18 cellular contexts compared by ENCODE assay signal in the genomic region with DNA sequence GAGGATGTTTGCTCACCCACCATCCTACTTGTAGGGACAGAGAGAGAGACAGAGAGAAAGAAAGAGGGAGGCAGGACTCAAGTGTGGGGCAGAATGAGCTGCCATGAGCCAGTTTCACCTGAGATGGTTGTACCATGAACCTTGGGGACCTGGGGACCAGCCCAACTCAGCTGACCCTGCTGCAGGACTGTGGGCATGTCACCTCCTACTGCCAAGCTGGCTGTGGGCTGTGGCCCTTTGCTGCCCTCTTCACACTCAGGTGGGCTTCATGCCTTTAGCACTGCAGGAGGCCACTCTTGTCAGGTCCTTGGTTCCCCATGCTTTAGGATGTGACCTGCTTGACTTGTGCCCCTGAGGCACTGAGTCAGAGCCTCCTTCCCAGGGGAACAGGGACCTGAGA.
DNase-seq lines count a peak whose midpoint lies in the region; ATAC-seq and TF ChIP-seq lines count a peak whose summit lies in the region.
"Had no signal": no experiment of that assay in that cellular context is flagged by ENCODE, and none has a peak within 500 bp of the region (broad histone marks: within the 10 kb centered on the region; RNA-seq: fewer than 3 reads in every experiment).

No MANE protein-coding gene starts in this region.

- H3K9me3 ChIP-seq in A673 (ENCODE audit: low read depth, low read length, poor library complexity, severe bottlenecking) = no peaks in the 10 kb centered on the region

- no peak for ATAC-seq in activated naive CD8-positive, alpha-beta T cell treated with anti-CD3 and anti-CD28 coated beads, Interleukin-2, amount 10 ng/mL, durations not matched to agents 7 days and 5 days (ENCODE audit: low read depth)
- ATAC-seq in stimulated activated memory B cell treated with anti-CD40 and anti-IgM and Interleukin-4, amounts not matched to agents 10 μg/mL and 1 μg/mL and 100 μg/mL, for 72 hours = peak; percentile 21
- ATAC-seq: CD8-positive, alpha-beta T cell; HCT116; HepG2 had no signal

- H3K4me1 Mint-ChIP-seq in activated naive CD8-positive, alpha-beta T cell treated with anti-CD3 and anti-CD28 coated beads, Interleukin-2, amount 10 ng/mL, durations not matched to agents 7 days and 5 days = no peaks in the 10 kb centered on the region
- no peaks in the 10 kb centered on the region for H3K4me1 Mint-ChIP-seq in activated naive CD8-positive, alpha-beta T cell treated with anti-CD3 and anti-CD28 coated beads for 36 hours
- H3K4me1 Mint-ChIP-seq in CD14-positive monocyte = no peaks in the 10 kb centered on the region
- no peaks in the 10 kb centered on the region for H3K4me1 Mint-ChIP-seq in stimulated activated memory B cell treated with anti-CD40 and anti-IgM and Interleukin-4, amounts not matched to agents 10 μg/mL and 1 μg/mL and 100 μg/mL, for 72 hours

- no peaks in the 10 kb centered on the region for H3K36me3 ChIP-seq in A673 (ENCODE audit: insufficient read depth, low read length, poor library complexity, severe bottlenecking)

- CTCF ChIA-PET in A673 (lab: Charles Lee) = no interaction called here

- POLR2A ChIA-PET in activated naive CD8-positive, alpha-beta T cell treated with anti-CD3 and anti-CD28 coated beads, Interleukin-2, amount 10 ng/mL, durations not matched to agents 7 days and 5 days (lab: Charles Lee) = no interaction called here
- POLR2A ChIA-PET in A673 (lab: Charles Lee; ENCODE audit: low non-redundant PET) = no interaction called here

- H3K36me3 Mint-ChIP-seq in activated naive CD8-positive, alpha-beta T cell treated with anti-CD3 and anti-CD28 coated beads, Interleukin-2, amount 10 ng/mL, durations not matched to agents 7 days and 5 days = no peaks in the 10 kb centered on the region
- no peaks in the 10 kb centered on the region for H3K36me3 Mint-ChIP-seq in activated naive CD8-positive, alpha-beta T cell treated with anti-CD3 and anti-CD28 coated beads for 36 hours
- H3K36me3 Mint-ChIP-seq in CD14-positive monocyte = no peaks in the 10 kb centered on the region
- no peaks in the 10 kb centered on the region for H3K36me3 Mint-ChIP-seq in stimulated activated memory B cell treated with anti-CD40 and anti-IgM and Interleukin-4, amounts not matched to agents 10 μg/mL and 1 μg/mL and 100 μg/mL, for 72 hours
- H3K36me3 Mint-ChIP-seq: CD8-positive, alpha-beta T cell had no signal

- H3K27me3 ChIP-seq in A673 (replicated peaks; ENCODE audit: insufficient read depth, low read depth, low read length, poor library complexity) = no peaks in the 10 kb centered on the region

- intact Hi-C loops in CD14-positive monocyte (cut with micrococcal nuclease) = no loop called here
- intact Hi-C loops in A673 (cut with micrococcal nuclease; ENCODE audit: unreplicated experiment) = no loop called here

- TF ChIP-seq CTCF in CD14-positive monocyte (IDR thresholded peaks at IDR 0.05) = no peak
- no peak for TF ChIP-seq CTCF in A673 (conservative IDR thresholded peaks at IDR 0.05; ENCODE audit: low read depth, low read length)

- no peak overlapping the region for H3K27ac Mint-ChIP-seq in activated naive CD8-positive, alpha-beta T cell treated with anti-CD3 and anti-CD28 coated beads, Interleukin-2, amount 10 ng/mL, durations not matched to agents 7 days and 5 days
- H3K27ac Mint-ChIP-seq in activated naive CD8-positive, alpha-beta T cell treated with anti-CD3 and anti-CD28 coated beads for 36 hours = no peak overlapping the region
- peak overlapping the region in 1 of 7 donors; percentile 54 for H3K27ac Mint-ChIP-seq in CD14-positive monocyte
- H3K27ac Mint-ChIP-seq in stimulated activated memory B cell treated with anti-CD40 and anti-IgM and Interleukin-4, amounts not matched to agents 10 μg/mL and 1 μg/mL and 100 μg/mL, for 72 hours = no peak overlapping the region
- H3K27ac Mint-ChIP-seq: CD8-positive, alpha-beta T cell; HFFc6 had no signal

- H3K4me3 ChIP-seq in A673 (ENCODE audit: low read depth, low read length, poor library complexity, severe bottlenecking) = no peak overlapping the region

- DNase-seq in activated naive CD8-positive, alpha-beta T cell treated with anti-CD3 and anti-CD28 coated beads, Interleukin-2, amount 10 ng/mL, durations not matched to agents 7 days and 5 days = peak; percentile 10
- DNase-seq in activated naive CD8-positive, alpha-beta T cell treated with anti-CD3 and anti-CD28 coated beads for 36 hours = no peak
- DNase-seq in CD14-positive monocyte (ENCODE audit: low spot score) (peak; percentile 17), mesenteric fat pad (ENCODE audit: low spot score) (peak; percentile 57), A673 (ENCODE audit: low spot score) (no peak), 8988T (no peak)
- DNase-seq in effector CD8-positive, alpha-beta T cell (lab: John Stamatoyannopoulos, UW) = no peak
- DNase-seq: ACHN; Calu3; CD8-positive, alpha-beta T cell; DMS79 treated with DMSO at 0.1 percent for 48 hours; GF-D8; GOT3; H7; HFFc6 had no signal

- no TSS peak for BruUV-seq in A673 (replicated peaks; lab: Mats Ljungman, UMichigan)

- H3K27ac ChIP-seq in A673 (ENCODE audit: low read depth, low read length, poor library complexity, severe bottlenecking) = no peak overlapping the region

- no peaks in the 10 kb centered on the region for H3K4me1 ChIP-seq in A673 (ENCODE audit: insufficient read depth, low read length, poor library complexity, severe bottlenecking)

- no peak overlapping the region for H3K4me3 Mint-ChIP-seq in activated naive CD8-positive, alpha-beta T cell treated with anti-CD3 and anti-CD28 coated beads, Interleukin-2, amount 10 ng/mL, durations not matched to agents 7 days and 5 days
- H3K4me3 Mint-ChIP-seq in activated naive CD8-positive, alpha-beta T cell treated with anti-CD3 and anti-CD28 coated beads for 36 hours = no peak overlapping the region
- no peak overlapping the region for H3K4me3 Mint-ChIP-seq in CD14-positive monocyte
- no peak overlapping the region for H3K4me3 Mint-ChIP-seq in stimulated activated memory B cell treated with anti-CD40 and anti-IgM and Interleukin-4, amounts not matched to agents 10 μg/mL and 1 μg/mL and 100 μg/mL, for 72 hours
- H3K4me3 Mint-ChIP-seq: CD8-positive, alpha-beta T cell; HFFc6 had no signal

- H3K27me3 Mint-ChIP-seq in activated naive CD8-positive, alpha-beta T cell treated with anti-CD3 and anti-CD28 coated beads, Interleukin-2, amount 10 ng/mL, durations not matched to agents 7 days and 5 days = peaks cover 11% of the 10 kb centered on the region
- H3K27me3 Mint-ChIP-seq in activated naive CD8-positive, alpha-beta T cell treated with anti-CD3 and anti-CD28 coated beads for 36 hours = peaks cover 10% of the 10 kb centered on the region
- peaks cover 0 to 9% (median 6%) of the 10 kb centered on the region in 3 donors for H3K27me3 Mint-ChIP-seq in CD14-positive monocyte (ENCODE audit: low read depth in 3 of 3)
- peaks cover 51% of the 10 kb centered on the region for H3K27me3 Mint-ChIP-seq in stimulated activated memory B cell treated with anti-CD40 and anti-IgM and Interleukin-4, amounts not matched to agents 10 μg/mL and 1 μg/mL and 100 μg/mL, for 72 hours

- H3K9me3 Mint-ChIP-seq in activated naive CD8-positive, alpha-beta T cell treated with anti-CD3 and anti-CD28 coated beads, Interleukin-2, amount 10 ng/mL, durations not matched to agents 7 days and 5 days = no peaks in the 10 kb centered on the region
- H3K9me3 Mint-ChIP-seq in activated naive CD8-positive, alpha-beta T cell treated with anti-CD3 and anti-CD28 coated beads for 36 hours = no peaks in the 10 kb centered on the region
- peaks cover 0 to 2% (median 0%) of the 10 kb centered on the region in 7 donors for H3K9me3 Mint-ChIP-seq in CD14-positive monocyte
- peaks cover 10% of the 10 kb centered on the region for H3K9me3 Mint-ChIP-seq in stimulated activated memory B cell treated with anti-CD40 and anti-IgM and Interleukin-4, amounts not matched to agents 10 μg/mL and 1 μg/mL and 100 μg/mL, for 72 hours
- H3K9me3 Mint-ChIP-seq: HFFc6 had no signal

Comparison
In these comparisons a context has a peak if more than half of its experiments do, and no peak if none do; other contexts are left out.
1. DNase-seq: peak in activated naive CD8-positive, alpha-beta T cell treated with anti-CD3 and anti-CD28 coated beads, Interleukin-2, amount 10 ng/mL, durations not matched to agents 7 days and 5 days (single experiment), CD14-positive monocyte (single experiment) and mesenteric fat pad (single experiment); none in activated naive CD8-positive, alpha-beta T cell treated with anti-CD3 and anti-CD28 coated beads for 36 hours (single experiment), effector CD8-positive, alpha-beta T cell (single experiment), A673 (single experiment) and 8988T (single experiment).